In the genomic region with DNA sequence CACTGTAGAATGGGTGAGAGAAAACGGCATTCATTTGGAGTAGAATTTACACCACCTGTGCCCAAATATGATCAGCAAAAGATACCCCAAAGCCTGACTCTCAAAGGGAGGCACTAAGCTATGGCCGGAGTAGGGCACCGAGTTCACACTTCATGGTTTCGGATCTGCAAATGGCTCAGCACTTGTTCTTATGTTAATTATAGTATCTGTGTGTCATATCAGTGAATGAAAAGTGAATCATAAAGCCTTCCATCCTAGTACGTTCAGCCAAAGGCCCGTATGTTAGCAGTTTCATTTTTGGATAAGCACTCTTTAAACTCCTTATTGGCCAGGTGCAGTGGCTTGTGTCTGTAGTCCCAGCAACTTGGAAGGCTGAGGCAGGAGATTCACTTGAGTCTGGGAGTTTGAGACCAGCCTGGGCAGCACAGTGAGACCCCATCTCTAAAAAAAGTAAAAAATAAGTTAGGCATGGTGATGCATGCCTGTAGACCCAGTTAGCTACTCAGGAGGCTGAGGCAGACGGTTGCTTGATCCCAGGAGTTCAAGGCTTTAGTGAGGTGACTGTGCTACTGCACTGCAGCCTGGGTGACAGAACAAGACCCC, we compare ENCODE assay signal across 1 cellular context.
TF ChIP-seq lines count a peak whose summit lies in the region.

No MANE protein-coding gene starts in this region.

TF ChIP-seq in GM12878, 131 proteins besides CTCF, POLR2A, EP300 and RAD21:
- TF ChIP-seq ETV6 (conservative IDR thresholded peaks at IDR 0.05 in 1 of 2, IDR thresholded peaks at IDR 0.05 in 1 of 2; ENCODE audit: borderline replicate concordance in 1 of 2, low read depth in 1 of 2) (no peak), CHD4 (IDR thresholded peaks at IDR 0.05) (no peak), STAT3 (IDR thresholded peaks at IDR 0.05; ENCODE audit: low read depth, low read length) (no peak), ZNF217 (IDR thresholded peaks at IDR 0.05) (no peak), SP1 (IDR thresholded peaks at IDR 0.05; ENCODE audit: low read depth, low read length) (no peak), BMI1 (IDR thresholded peaks at IDR 0.05; ENCODE audit: borderline replicate concordance) (no peak), POLR2AphosphoS2 (IDR thresholded peaks at IDR 0.05; ENCODE audit: low read depth, low read length) (no peak), EGR1 (IDR thresholded peaks at IDR 0.05; ENCODE audit: borderline replicate concordance in 1 of 2, low read depth in 2 of 2, low read length in 2 of 2) (no peak), PML (IDR thresholded peaks at IDR 0.05; ENCODE audit: low read length) (no peak), SMARCA5 (IDR thresholded peaks at IDR 0.05) (no peak), ZBED1 (IDR thresholded peaks at IDR 0.05; ENCODE audit: borderline replicate concordance) (no peak), NRF1 (conservative IDR thresholded peaks at IDR 0.05; ENCODE audit: low read depth, low read length) (no peak)
- TF ChIP-seq, protein P1, sequence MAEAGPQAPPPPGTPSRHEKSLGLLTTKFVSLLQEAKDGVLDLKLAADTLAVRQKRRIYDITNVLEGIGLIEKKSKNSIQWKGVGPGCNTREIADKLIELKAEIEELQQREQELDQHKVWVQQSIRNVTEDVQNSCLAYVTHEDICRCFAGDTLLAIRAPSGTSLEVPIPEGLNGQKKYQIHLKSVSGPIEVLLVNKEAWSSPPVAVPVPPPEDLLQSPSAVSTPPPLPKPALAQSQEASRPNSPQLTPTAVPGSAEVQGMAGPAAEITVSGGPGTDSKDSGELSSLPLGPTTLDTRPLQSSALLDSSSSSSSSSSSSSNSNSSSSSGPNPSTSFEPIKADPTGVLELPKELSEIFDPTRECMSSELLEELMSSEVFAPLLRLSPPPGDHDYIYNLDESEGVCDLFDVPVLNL (IDR thresholded peaks at IDR 0.05; ENCODE audit: low read depth, low read length), result no peak
